8 cellular contexts compared by ENCODE assay signal in the genomic region with DNA sequence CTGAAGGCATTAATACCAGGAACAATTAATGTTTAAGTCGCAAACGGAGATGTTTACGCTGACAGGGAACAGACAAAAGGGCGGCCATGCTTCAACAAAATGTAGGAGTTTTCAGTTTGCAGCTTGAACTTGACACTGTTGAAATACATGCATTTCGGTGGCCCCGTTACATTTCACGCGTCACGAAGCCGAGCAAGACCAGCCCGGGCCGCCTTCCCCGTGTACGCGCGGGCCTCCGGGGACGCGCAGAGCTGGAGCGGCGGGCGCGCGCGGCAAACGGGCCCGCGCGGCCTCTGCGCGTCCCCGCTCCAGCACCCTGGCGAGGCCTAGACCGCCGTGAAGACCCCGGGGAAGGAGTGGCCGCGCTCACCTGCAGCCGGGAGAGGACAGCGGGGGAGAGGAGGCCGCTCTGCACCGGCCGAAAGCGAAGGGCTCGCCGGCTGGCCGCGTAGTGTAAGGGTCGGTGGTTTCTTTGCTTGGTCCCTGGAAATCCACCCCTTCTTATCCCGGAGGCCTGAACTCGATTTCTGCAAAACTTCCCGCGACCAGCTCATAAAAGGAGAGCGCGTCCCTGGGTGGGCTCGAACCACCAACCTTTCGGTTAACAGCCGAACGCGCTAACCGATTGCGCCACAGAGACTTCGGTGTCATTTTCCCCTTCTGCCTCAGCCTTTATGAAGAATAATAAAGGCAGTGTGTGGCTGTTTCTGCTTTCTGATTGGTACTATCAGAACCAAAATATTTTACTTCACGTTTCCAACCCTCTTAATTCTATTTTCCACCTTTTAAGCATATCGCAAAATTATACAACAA. TPM values are rescaled to one million over a fixed set of nuclear protein-coding genes. Genes with fewer than 3 reads are reported as not detected.
A peak's percentile ranks its signal among the peaks of the same experiment; 100 is the strongest.
DNase-seq lines count a peak whose midpoint lies in the region; ATAC-seq and TF ChIP-seq lines count a peak whose summit lies in the region.

No MANE protein-coding gene starts in this region.

- DNase-seq in GM10248 (ENCODE audit: extremely low spot score), result peak; percentile 84
- DNase-seq in NCI-H1105 treated with DMSO at 0.1 percent for 48 hours (lab: John Stamatoyannopoulos, UW), result peak; percentile 78
- peak; percentile 91 for DNase-seq in SW480 (ENCODE audit: low spot score)
- peak; percentile 82 to 93 (median 86) for DNase-seq in adrenal gland
- DNase-seq in left cardiac atrium, result peak; percentile 87
- peak; percentile 79 to 97 (median 82) for DNase-seq in posterior cingulate gyrus
- peak; percentile 94 for DNase-seq in type B pancreatic cell (ENCODE audit: extremely low spot score, unreplicated experiment)

- CTCF ChIA-PET in GM10248 (lab: Yijun Ruan, JAX), result interaction anchor here (1.4 to 1.6 kb wide), 4 partner anchors 14 to 761 kb away, joined by 4 to 9 read pairs (median 4); no protein-coding TSS in a partner anchor

- intact Hi-C loops in adrenal gland (cut with DNase I), result loop anchor here in 1 of 2 donors (10.0 kb wide), 1 partner anchor 224 kb away; a partner anchor contains a TSS
- intact Hi-C loops in left cardiac atrium (cut with DNase I), result loop anchor here in 1 of 2 donors (2.0 to 5.0 kb wide), 2 partner anchors 88 to 222 kb away; a partner anchor contains a TSS
- intact Hi-C loops in posterior cingulate gyrus (cut with DNase I), result loop anchor here (1.0 to 5.0 kb wide), 4 partner anchors 24 to 227 kb away; a partner anchor contains a TSS

- TF ChIP-seq POLR2A in adrenal gland (IDR thresholded peaks at IDR 0.05), result peak; percentile 14 to 50

- peaks cover 8% of the 10 kb centered on the region for H3K4me1 Mint-ChIP-seq in type B pancreatic cell (ENCODE audit: unreplicated experiment)

- H3K9me3 ChIP-seq in adrenal gland (replicated peaks in 1 of 3), result no peaks in the 10 kb centered on the region

- TF ChIP-seq CTCF in GM10248 (IDR thresholded peaks at IDR 0.05; ENCODE audit: control extremely low read depth, extremely low read depth, low read depth, missing control alignments), result no peak
- no peak for TF ChIP-seq CTCF in adrenal gland (IDR thresholded peaks at IDR 0.05)
- TF ChIP-seq CTCF in type B pancreatic cell (conservative IDR thresholded peaks at IDR 0.05), result no peak

- H3K4me3 Mint-ChIP-seq in type B pancreatic cell, result peak overlapping the region; percentile 97

- no peaks in the 10 kb centered on the region for H3K36me3 ChIP-seq in adrenal gland (replicated peaks in 1 of 2)

- H3K36me3 Mint-ChIP-seq in type B pancreatic cell, result peaks cover 4% of the 10 kb centered on the region

- 0 to 3% (median 1%) methylated on average over 23 to 65 of the region's 65 CpGs for WGBS in adrenal gland, 4 donors

- H3K27ac ChIP-seq in adrenal gland, result peak overlapping the region; percentile 2 to 90 (median 82)

- no peaks in the 10 kb centered on the region for H3K27me3 ChIP-seq in adrenal gland

- H3K4me1 ChIP-seq in adrenal gland (replicated peaks in 1 of 2), result peaks cover 0 to 7% of the 10 kb centered on the region in 2 donors

- no peaks in the 10 kb centered on the region for H3K9me3 Mint-ChIP-seq in type B pancreatic cell

- ATAC-seq in HG02623 (IDR thresholded peaks at IDR 0.05; ENCODE audit: unreplicated experiment), result peak; percentile 85
- ATAC-seq in left cardiac atrium, result peak; percentile 99

- H3K27me3 Mint-ChIP-seq in type B pancreatic cell, result peaks cover 11% of the 10 kb centered on the region

- POLR2A ChIA-PET in GM10248 (lab: Yijun Ruan, JAX), result no interaction called here

- peak overlapping the region; percentile 13 to 76 (median 42) for H3K4me3 ChIP-seq in adrenal gland

- H3K27ac Mint-ChIP-seq in type B pancreatic cell, result peak overlapping the region; percentile 98

RNA-seq across cellular contexts. Expression of a gene that starts 11.3 kb away (rescaled TPM):
- total RNA-seq in adrenal gland, result not detected
- not detected for polyA plus RNA-seq in adrenal gland
- not detected for total RNA-seq in left cardiac atrium
- not detected in 2 replicates for total RNA-seq in type B pancreatic cell (ENCODE audit: low replicate concordance)

Comparison
In these comparisons a context has a peak if more than half of its experiments do, and no peak if none do; other contexts are left out.
1. Peak in every context shown above with its lines: DNase-seq, ATAC-seq, H3K4me3 ChIP-seq and H3K27ac ChIP-seq.